In the genomic region with DNA sequence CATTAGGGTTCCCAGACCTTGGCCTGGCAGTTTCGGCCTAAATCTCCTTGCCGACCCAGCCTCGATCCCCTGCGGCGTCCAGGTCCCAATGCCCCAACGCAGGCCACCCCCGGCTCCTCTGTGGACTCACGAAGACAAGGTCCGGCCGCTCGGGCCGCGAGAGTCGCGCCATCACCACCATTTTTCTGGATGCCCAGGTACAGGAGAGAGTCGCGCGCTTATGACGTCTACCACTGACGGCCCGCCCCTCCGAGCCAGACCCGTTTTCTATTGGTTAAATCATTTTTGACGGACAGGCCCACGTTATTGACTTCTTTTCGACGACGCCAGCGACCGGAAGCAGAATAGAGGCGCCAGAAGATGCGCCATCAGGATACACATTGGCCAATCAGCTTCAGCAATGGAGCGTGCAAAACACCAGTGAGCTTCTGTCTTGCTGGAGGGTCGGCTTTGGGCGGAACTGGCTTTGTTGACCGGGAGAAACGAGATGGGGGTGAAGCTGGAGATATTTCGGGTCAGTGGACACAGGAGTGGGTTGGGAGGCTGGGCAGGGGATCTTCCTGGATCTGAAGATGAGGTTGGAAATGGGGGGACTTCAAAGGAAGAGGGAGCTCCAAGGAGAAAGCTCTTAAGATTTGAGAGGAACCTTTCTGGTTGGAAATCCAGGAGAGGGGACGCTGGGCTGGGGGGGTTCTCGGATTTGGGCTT, we compare ENCODE assay signal across 8 cellular contexts. TPM values are rescaled to one million over a fixed set of nuclear protein-coding genes. Genes with fewer than 3 reads are reported as not detected.
A peak's percentile ranks its signal among the peaks of the same experiment; 100 is the strongest.
DNase-seq lines count a peak whose midpoint lies in the region; ATAC-seq, FAIRE-seq and TF ChIP-seq lines count a peak whose summit lies in the region.

A gene with protein sequence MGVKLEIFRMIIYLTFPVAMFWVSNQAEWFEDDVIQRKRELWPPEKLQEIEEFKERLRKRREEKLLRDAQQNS (plus strand): TSS at position 447 of the 708 bp plus-strand sequence. CDS start 41 bp downstream, at position 488.
A gene (minus strand): TSS at position 199 of the 708 bp plus-strand sequence. CDS start 18 bp downstream, at position 181.

- dilution Hi-C loops in IMR-90 (cut with HindIII; ENCODE audit: low sequenced_read_pairs, unreplicated experiment) (no loop called here), endothelial cell of umbilical vein (cut with MboI; ENCODE audit: extremely low pct_ligation_motif_present, low sequenced_read_pairs) (no loop called here)

- TF ChIP-seq POLR2A in IMR-90 (IDR thresholded peaks at IDR 0.05; ENCODE audit: low read depth, low read length) = peak; percentile 89
- no peak for TF ChIP-seq POLR2A in endothelial cell of umbilical vein (IDR thresholded peaks at IDR 0.05; ENCODE audit: low read depth, low read length)

- peak within 1 kb of the TSS; percentile 78 for H3K9ac ChIP-seq in IMR-90 (ENCODE audit: low read depth, low read length)
- H3K9ac ChIP-seq in endothelial cell of umbilical vein (replicated peaks; ENCODE audit: extremely low read depth, insufficient read depth, low read length) = peak within 1 kb of the TSS; percentile 99

- peak; percentile 97 for DNase-seq in D341Med (ENCODE audit: low spot score)
- peak; percentile 99 for DNase-seq in IMR-90
- DNase-seq in OCI-M1 (lab: John Stamatoyannopoulos, UW) = peak; percentile 96
- peak; percentile 94 for DNase-seq in activated T-cell treated with anti-CD3 and anti-CD28 coated beads for 24 hours (ENCODE audit: low read depth)
- peak; percentile 99 for DNase-seq in endothelial cell of umbilical vein (ENCODE audit: low read depth, low spot score)
- peak; percentile 99 for DNase-seq in midbrain (lab: John Stamatoyannopoulos, UW)
- peak; percentile 82 to 86 for DNase-seq in stimulated activated CD8-positive, alpha-beta memory T cell treated with anti-CD3 and anti-CD28 coated beads, Interleukin-2, amount 100 ng/mL, for 1 hour (ENCODE audit: low read depth in 2 of 2)

- peak within 1 kb of the TSS; percentile 92 for H2AK9ac ChIP-seq in IMR-90 (replicated peaks; ENCODE audit: low read depth, low read length, poor library complexity)

- H3K36me3 ChIP-seq in IMR-90 (ENCODE audit: control insufficient read depth, insufficient read depth, low read length) (peaks cover 12% of the 10 kb centered on the region), endothelial cell of umbilical vein (ENCODE audit: control insufficient read depth in 2 of 2, extremely low read depth in 1 of 2, insufficient read depth in 2 of 2, low read length in 2 of 2) (peaks cover 2 to 13% of the 10 kb centered on the region in 2 experiments)

- in situ Hi-C loops in IMR-90 (cut with MboI; ENCODE audit: low sequenced_read_pairs) = no loop called here

- ATAC-seq in GM21515 (IDR thresholded peaks at IDR 0.05; ENCODE audit: unreplicated experiment) (peak; percentile 75), IMR-90 (ENCODE audit: low read depth) (peak; percentile 97)

- peak within 1 kb of the TSS; percentile 77 to 89 for H4K8ac ChIP-seq in IMR-90 (ENCODE audit: low read depth in 2 of 2, low read length in 2 of 2)

- H3K18ac ChIP-seq in IMR-90 (ENCODE audit: low read depth, low read length) = no peak within 1 kb of the TSS

- peak within 1 kb of the TSS; percentile 44; the same call in 1 of the 2 replicates for H3K23ac ChIP-seq in IMR-90 (ENCODE audit: low read depth, low read length)

- peak within 1 kb of the TSS; percentile 65 for H4K5ac ChIP-seq in IMR-90 (ENCODE audit: low read depth, low read length)

- 0% methylated on average over 35 of the region's 40 CpGs; no CpG with 5 or more reads in 1 of the 2 experiments for WGBS in IMR-90 (ENCODE audit: extremely low coverage in 2 of 2, insufficient read length in 1 of 2), 2 experiments

- peak within 1 kb of the TSS; percentile 78; the same call in 1 of the 2 replicates for H3K14ac ChIP-seq in IMR-90 (replicated peaks; ENCODE audit: low read depth, low read length)

- no peak within 1 kb of the TSS for H2BK15ac ChIP-seq in IMR-90 (ENCODE audit: low read depth, low read length)

- TF ChIP-seq RAD21 in IMR-90 (IDR thresholded peaks at IDR 0.05; ENCODE audit: low read length) = no peak

- H3K27ac ChIP-seq in IMR-90 (ENCODE audit: insufficient read depth, low read length) = peak within 1 kb of the TSS; percentile 47
- peak within 1 kb of the TSS; percentile 94 for H3K27ac ChIP-seq in endothelial cell of umbilical vein (ENCODE audit: insufficient read depth, low read depth, low read length)

- POLR2A ChIA-PET in IMR-90 (lab: Charles Lee; ENCODE audit: unreplicated experiment) = interaction anchor here (0.7 kb wide), 1 partner anchor 226 kb away, joined by 3 read pairs; no protein-coding TSS in a partner anchor
- POLR2A ChIA-PET in endothelial cell of umbilical vein (lab: Charles Lee) = interaction anchor here (0.6 to 0.7 kb wide), 2 partner anchors 201 to 585 kb away, joined by 4 to 5 read pairs; no protein-coding TSS in a partner anchor

- H2BK120ac ChIP-seq in IMR-90 (ENCODE audit: low read depth, low read length) = no peak within 1 kb of the TSS

- H4K91ac ChIP-seq in IMR-90 (ENCODE audit: insufficient read depth, low read depth, low read length) = peak within 1 kb of the TSS; percentile 70

- H3K4me1 ChIP-seq in IMR-90 (ENCODE audit: control insufficient read depth, insufficient read depth, low read length) (peaks cover 8% of the 10 kb centered on the region; the same call in 1 of the 2 replicates), endothelial cell of umbilical vein (ENCODE audit: control insufficient read depth, extremely low read depth, insufficient read depth, low read length) (peaks cover 16% of the 10 kb centered on the region)

- TF ChIP-seq CTCF in IMR-90 (conservative IDR thresholded peaks at IDR 0.05; ENCODE audit: low read depth, low read length) (no peak), endothelial cell of umbilical vein (IDR thresholded peaks at IDR 0.05; ENCODE audit: extremely low read depth in 1 of 2, insufficient read depth in 1 of 2, low read depth in 1 of 2, low read length in 2 of 2) (no peak)

- CTCF ChIA-PET in IMR-90 (lab: Yijun Ruan, JAX) = interaction anchor here (0.6 to 1.4 kb wide), 5 partner anchors 23 to 447 kb away, joined by 3 to 7 read pairs (median 5); a partner anchor contains a TSS
- CTCF ChIA-PET in endothelial cell of umbilical vein (lab: Charles Lee) = interaction anchor here (0.7 to 2.0 kb wide), 8 partner anchors 8 to 276 kb away, joined by 3 to 11 read pairs (median 4); a partner anchor contains a TSS

- H2AK5ac ChIP-seq in IMR-90 (ENCODE audit: low read depth, low read length) = peak within 1 kb of the TSS; percentile 55

- intact Hi-C loops in IMR-90 (cut with micrococcal nuclease) (loop anchor here (1.0 to 2.0 kb wide), 2 partner anchors 51 to 275 kb away; a partner anchor contains a TSS), endothelial cell of umbilical vein (cut with micrococcal nuclease) (loop anchor here (1.0 to 2.0 kb wide), 5 partner anchors 8 to 291 kb away; a partner anchor contains a TSS)

- peak within 1 kb of the TSS; percentile 71 for H3K56ac ChIP-seq in IMR-90 (ENCODE audit: extremely low read depth, insufficient read depth, low read length)

- H3K4ac ChIP-seq in IMR-90 (ENCODE audit: low read depth, low read length) = peak within 1 kb of the TSS; percentile 72

- H4K20me1 ChIP-seq in IMR-90 (ENCODE audit: insufficient read depth, low read length) (peaks cover 5% of the 10 kb centered on the region; the same call in 1 of the 2 replicates), endothelial cell of umbilical vein (replicated peaks; ENCODE audit: control insufficient read depth, extremely low read depth, insufficient read depth, low read length) (no peaks in the 10 kb centered on the region)

- no peak within 1 kb of the TSS for H2BK20ac ChIP-seq in IMR-90 (ENCODE audit: low read depth, low read length)

- no peaks in the 10 kb centered on the region for H3K9me3 ChIP-seq in IMR-90 (ENCODE audit: control insufficient read depth, insufficient read depth, low read length)
- H3K9me3 ChIP-seq in endothelial cell of umbilical vein (replicated peaks; ENCODE audit: control insufficient read depth, insufficient read depth, low read length) = no peaks in the 10 kb centered on the region

- FAIRE-seq in endothelial cell of umbilical vein (lab: Jason Lieb, UNC) = peak; percentile 100

- BruUV-seq in IMR-90 (replicated peaks; lab: Mats Ljungman, UMichigan) (no TSS peak), endothelial cell of umbilical vein (replicated peaks; lab: Mats Ljungman, UMichigan) (no TSS peak)

- peak within 1 kb of the TSS; percentile 93 for H3K4me2 ChIP-seq in IMR-90 (ENCODE audit: low read depth, low read length)
- H3K4me2 ChIP-seq in endothelial cell of umbilical vein (ENCODE audit: insufficient read depth, low read length) = peak within 1 kb of the TSS; percentile 95

- no peak within 1 kb of the TSS for H2BK5ac ChIP-seq in IMR-90 (ENCODE audit: low read depth, low read length, poor library complexity, severe bottlenecking)

- H3K9me1 ChIP-seq in IMR-90 (ENCODE audit: insufficient read depth, low read length) = 0 out of 2 replicates have a peak, but pooled peaks cover 4% of the 10 kb centered on the region
- H3K9me1 ChIP-seq in endothelial cell of umbilical vein (replicated peaks; ENCODE audit: control insufficient read depth, extremely low read depth, insufficient read depth, low read length) = no peaks in the 10 kb centered on the region

- peak within 1 kb of the TSS; percentile 70 for H3K4me3 ChIP-seq in IMR-90 (ENCODE audit: insufficient read depth, low read depth, low read length)
- peak within 1 kb of the TSS; percentile 91 to 96 (median 92) for H3K4me3 ChIP-seq in endothelial cell of umbilical vein (replicated peaks in 1 of 3; ENCODE audit: insufficient read depth in 1 of 3, low read depth in 1 of 3, low read length in 3 of 3)

- H3K27me3 ChIP-seq in IMR-90 (ENCODE audit: control insufficient read depth, insufficient read depth, low read length) (no peaks in the 10 kb centered on the region), endothelial cell of umbilical vein (ENCODE audit: control insufficient read depth in 2 of 2, insufficient read depth in 2 of 2, low read length in 2 of 2) (no peaks in the 10 kb centered on the region)

- peaks cover 3 to 56% of the 10 kb centered on the region in 2 experiments; a peak in 3 of 4 replicates for H3K79me1 ChIP-seq in IMR-90 (ENCODE audit: low read depth in 1 of 2, low read length in 2 of 2)

- peak within 1 kb of the TSS; percentile 91 for H2AFZ ChIP-seq in IMR-90 (replicated peaks; ENCODE audit: low read length, poor library complexity)
- peak within 1 kb of the TSS; percentile 66 for H2AFZ ChIP-seq in endothelial cell of umbilical vein (ENCODE audit: low read depth, low read length)

- peaks cover 41% of the 10 kb centered on the region for H3K79me2 ChIP-seq in endothelial cell of umbilical vein (ENCODE audit: control insufficient read depth, insufficient read depth, low read length)

RNA-seq across cellular contexts. Expression of the first gene that starts in this region (rescaled TPM):
- total RNA-seq in IMR-90 (2012; rRNA removed) = 1.4 and 5.3 TPM in 2 replicates
- 31.4 and 40.0 TPM in 2 replicates for polyA plus RNA-seq in IMR-90 (2012; rRNA removed)
- polyA plus RNA-seq in IMR-90 (2012; cell fraction: cytosol; rRNA removed) = 7.1 and 15.8 TPM in 2 replicates
- 10.0 and 34.3 TPM in 2 replicates for polyA plus RNA-seq in IMR-90 (2012; cell fraction: nucleus; rRNA removed; ENCODE audit: low replicate concordance)
- total RNA-seq in endothelial cell of umbilical vein = 162 and 172 TPM in 2 replicates
- polyA plus RNA-seq in endothelial cell of umbilical vein = 55.0 and 59.0 TPM in 2 replicates
- 48.7 and 75.3 TPM in 2 replicates for polyA plus RNA-seq in endothelial cell of umbilical vein (2011; cell fraction: cytosol; rRNA removed)
- polyA plus RNA-seq in endothelial cell of umbilical vein (2011; cell fraction: nucleus; rRNA removed) = 28.1 and 30.8 TPM in 2 replicates
- 95.4 and 103 TPM in 2 replicates for polyA plus RNA-seq in endothelial cell of umbilical vein (2012)
- polyA minus RNA-seq in endothelial cell of umbilical vein = 9.3 and 11.5 TPM in 2 replicates
- polyA minus RNA-seq in endothelial cell of umbilical vein (2011; cell fraction: cytosol; rRNA and poly(A)+ RNA removed) = 10.5 TPM
- 13.5 and 16.2 TPM in 2 replicates for polyA minus RNA-seq in endothelial cell of umbilical vein (2011; cell fraction: nucleus; rRNA and poly(A)+ RNA removed)

RNA-seq across cellular contexts. Expression of the second gene that starts in this region (rescaled TPM):
- total RNA-seq in IMR-90 (2012; rRNA removed) (28.1 and 29.9 TPM in 2 replicates), endothelial cell of umbilical vein (37.0 and 37.3 TPM in 2 replicates)
- polyA plus RNA-seq in IMR-90 (2012; rRNA removed) (34.4 and 39.4 TPM in 2 replicates), endothelial cell of umbilical vein (47.6 and 51.6 TPM in 2 replicates)
- polyA plus RNA-seq in IMR-90 (2012; cell fraction: cytosol; rRNA removed) = 29.4 and 40.6 TPM in 2 replicates
- 108 and 218 TPM in 2 replicates for polyA plus RNA-seq in IMR-90 (2012; cell fraction: nucleus; rRNA removed; ENCODE audit: low replicate concordance)
- 28.9 and 35.7 TPM in 2 replicates for polyA plus RNA-seq in endothelial cell of umbilical vein (2011; cell fraction: cytosol; rRNA removed)
- 82.1 and 87.5 TPM in 2 replicates for polyA plus RNA-seq in endothelial cell of umbilical vein (2011; cell fraction: nucleus; rRNA removed)
- polyA plus RNA-seq in endothelial cell of umbilical vein (2012) = 29.9 and 38.5 TPM in 2 replicates
- 38.4 and 53.6 TPM in 2 replicates for polyA minus RNA-seq in endothelial cell of umbilical vein
- 53.2 TPM for polyA minus RNA-seq in endothelial cell of umbilical vein (2011; cell fraction: cytosol; rRNA and poly(A)+ RNA removed)
- polyA minus RNA-seq in endothelial cell of umbilical vein (2011; cell fraction: nucleus; rRNA and poly(A)+ RNA removed) = 22.1 and 36.1 TPM in 2 replicates

Comparison
In these comparisons a context has a peak if more than half of its experiments do, and no peak if none do; other contexts are left out.
1. Peak in every context shown above with its lines: DNase-seq, ATAC-seq, H3K4me3 ChIP-seq and H3K27ac ChIP-seq.
2. RNA of the first gene that starts in this region (total RNA-seq): 162 to 172 TPM in endothelial cell of umbilical vein; 1.4 to 5.3 TPM in IMR-90; every median in the first group is over 10 times any median in the second.